ENCODE assay signal across 8 cellular contexts in genomic region chr14:87896393-87897380, GRCh38.
DNase-seq lines count a peak whose midpoint lies in the region; ATAC-seq and TF ChIP-seq lines count a peak whose summit lies in the region.

No MANE protein-coding gene starts in this region.

- intact Hi-C loops in left ventricle myocardium superior (cut with micrococcal nuclease) = loop anchor here (5.0 kb wide), 1 partner anchor 89 kb away; no protein-coding TSS in a partner anchor
- intact Hi-C loops in body of pancreas (cut with DNase I) = no loop called here
- intact Hi-C loops in left lung (cut with DNase I) = no loop called here

- no peak for TF ChIP-seq POLR2A in body of pancreas (IDR thresholded peaks at IDR 0.05)

- WGBS in body of pancreas, 2 donors = 35 to 36% methylated on average over 9 of the region's 9 CpGs

- H3K27me3 ChIP-seq in cardiac muscle cell (no peaks in the 10 kb centered on the region), body of pancreas (peaks cover 0 to 5% of the 10 kb centered on the region in 2 donors), left lung (peaks cover 0 to 40% of the 10 kb centered on the region in 2 donors)

- peak; percentile 71 to 82 for DNase-seq in cardiac muscle cell (ENCODE audit: low read depth in 1 of 2, low spot score in 1 of 2)
- DNase-seq in left ventricle myocardium superior = no peak
- DNase-seq in NCI-H460 (ENCODE audit: extremely low read depth, low read depth) = peak; percentile 68
- peak in 2 of 4 donors; percentile 11 to 26 for DNase-seq in body of pancreas
- DNase-seq in left lung = no peak
- DNase-seq in activated effector memory CD4-positive, alpha-beta T cell treated with Interleukin-2 at 50 U/mL for 16 hours = no peak
- DNase-seq in stimulated activated CD8-positive, alpha-beta memory T cell treated with anti-CD3 and anti-CD28 coated beads, Interleukin-4, amount 100 ng/mL, for 48 hours = no peak

- H3K36me3 ChIP-seq in cardiac muscle cell (no peaks in the 10 kb centered on the region), body of pancreas (replicated peaks in 1 of 2; ENCODE audit: insufficient read depth in 1 of 2, low read depth in 2 of 2) (no peaks in the 10 kb centered on the region), left lung (no peaks in the 10 kb centered on the region)

- TF ChIP-seq CTCF in cardiac muscle cell (IDR thresholded peaks at IDR 0.05; ENCODE audit: low read depth, low read length) = peak; percentile 64
- TF ChIP-seq CTCF in body of pancreas (IDR thresholded peaks at IDR 0.05) = peak; percentile 26 to 87 (median 68)
- TF ChIP-seq CTCF in left lung (IDR thresholded peaks at IDR 0.05) = peak; percentile 57 to 71

- H3K4me1 ChIP-seq in cardiac muscle cell (ENCODE audit: low read depth) (peaks cover 15% of the 10 kb centered on the region), body of pancreas (no peaks in the 10 kb centered on the region), left lung (no peaks in the 10 kb centered on the region)

- H3K27ac ChIP-seq in cardiac muscle cell (no peak overlapping the region), body of pancreas (no peak overlapping the region), left lung (no peak overlapping the region)

- ATAC-seq in left ventricle myocardium superior (no peak), HG03066 (IDR thresholded peaks at IDR 0.05; ENCODE audit: low read depth, unreplicated experiment) (peak; percentile 58), body of pancreas (no peak), left lung (peak; percentile 65)

- no peak overlapping the region for H3K4me3 ChIP-seq in cardiac muscle cell
- no peak overlapping the region for H3K4me3 ChIP-seq in body of pancreas
- no peak overlapping the region for H3K4me3 ChIP-seq in left lung

- H3K9me3 ChIP-seq in cardiac muscle cell (ENCODE audit: low read depth) (no peaks in the 10 kb centered on the region), body of pancreas (no peaks in the 10 kb centered on the region), left lung (no peaks in the 10 kb centered on the region)

Comparison
In these comparisons a context has a peak if more than half of its experiments do, and no peak if none do; other contexts are left out.
1. DNase-seq: peak in cardiac muscle cell (2 of 2) and NCI-H460 (single experiment); none in left ventricle myocardium superior (single experiment), left lung (0 of 2), activated effector memory CD4-positive, alpha-beta T cell treated with Interleukin-2 at 50 U/mL for 16 hours (single experiment) and stimulated activated CD8-positive, alpha-beta memory T cell treated with anti-CD3 and anti-CD28 coated beads, Interleukin-4, amount 100 ng/mL, for 48 hours (single experiment).
2. ATAC-seq: peak in HG03066 (single experiment) and left lung (single experiment); none in left ventricle myocardium superior (single experiment) and body of pancreas (single experiment).
3. Peak in every context shown above with its lines, with median percentiles within 50 percentile points of each other: CTCF ChIP-seq.